Comparison of ENCODE assay signal across 10 cellular contexts in genomic region chr11:61075891-61076290, GRCh38. TPM values are rescaled to one million over a fixed set of nuclear protein-coding genes. Genes with fewer than 3 reads are reported as not detected.
A peak's percentile ranks its signal among the peaks of the same experiment; 100 is the strongest.
DNase-seq lines count a peak whose midpoint lies in the region; ATAC-seq and TF ChIP-seq lines count a peak whose summit lies in the region.
"Had no signal": no experiment of that assay in that cellular context is flagged by ENCODE, and none has a peak within 500 bp of the region (broad histone marks: within the 10 kb centered on the region; RNA-seq: fewer than 3 reads in every experiment).

No MANE protein-coding gene starts in this region.

- in situ Hi-C loops in HAP-1 (cut with MboI; ENCODE audit: low sequenced_read_pairs): no loop called here

- H3K36me3 ChIP-seq in HAP-1 (replicated peaks): no peaks in the 10 kb centered on the region

- no peak overlapping the region for H3K4me3 ChIP-seq in AG09309 (ENCODE audit: control insufficient read depth, low read depth, low read length)
- H3K4me3 ChIP-seq in HAP-1: no peak overlapping the region

- TF ChIP-seq CTCF in AG09309 (IDR thresholded peaks at IDR 0.05; ENCODE audit: control insufficient read depth, insufficient read depth, low read depth, low read length, missing control alignments): no peak

- no peaks in the 10 kb centered on the region; the same call in 1 of the 2 replicates for H3K27me3 ChIP-seq in HAP-1 (ENCODE audit: low read depth)

- ATAC-seq in left colon (peak; percentile 94), HG03457 (IDR thresholded peaks at IDR 0.05; ENCODE audit: unreplicated experiment) (no peak)

- H3K4me1 ChIP-seq in HAP-1: peaks cover 5% of the 10 kb centered on the region

- intact Hi-C loops in left colon (cut with DNase I, micrococcal nuclease): no loop called here

- H3K9me3 ChIP-seq in HAP-1: no peaks in the 10 kb centered on the region; the same call in 1 of the 2 replicates

- DNase-seq in AG09309 (ENCODE audit: low read depth) (peak; percentile 5), LHCN-M2 (ENCODE audit: low read depth) (peak; percentile 6), astrocyte of the hippocampus (ENCODE audit: low read depth, low spot score) (peak; percentile 83), left colon (no peak), HAP-1 (ENCODE audit: low spot score in 2 of 2) (no peak), SHP77 treated with DMSO at 0.1 percent for 48 hours (lab: John Stamatoyannopoulos, UW) (no peak)
- no peak for DNase-seq in activated CD4-positive, CD25-positive, alpha-beta regulatory T cell (lab: John Stamatoyannopoulos, UW)
- DNase-seq: cortex of kidney had no signal

RNA-seq across cellular contexts. Expression of gene CD5, which starts 26.4 kb away (rescaled TPM):
- total RNA-seq in LHCN-M2 (2014; rRNA removed) (not detected in 2 replicates), left colon (1 to 10 TPM in 1 of 2 donors, under 1 TPM in 1; 0.21 to 1.0 TPM)
- 0.01 TPM for polyA plus RNA-seq in LHCN-M2 (2012)
- total RNA-seq: neural crest cell had no signal

Comparison
In these comparisons a context has a peak if more than half of its experiments do, and no peak if none do; other contexts are left out.
1. DNase-seq: peak in AG09309 (single experiment), LHCN-M2 (single experiment) and astrocyte of the hippocampus (single experiment); none in left colon (0 of 2), activated CD4-positive, CD25-positive, alpha-beta regulatory T cell (0 of 4), HAP-1 (0 of 2) and SHP77 treated with DMSO at 0.1 percent for 48 hours (single experiment).